19 cellular contexts compared by ENCODE assay signal in the genomic region with DNA sequence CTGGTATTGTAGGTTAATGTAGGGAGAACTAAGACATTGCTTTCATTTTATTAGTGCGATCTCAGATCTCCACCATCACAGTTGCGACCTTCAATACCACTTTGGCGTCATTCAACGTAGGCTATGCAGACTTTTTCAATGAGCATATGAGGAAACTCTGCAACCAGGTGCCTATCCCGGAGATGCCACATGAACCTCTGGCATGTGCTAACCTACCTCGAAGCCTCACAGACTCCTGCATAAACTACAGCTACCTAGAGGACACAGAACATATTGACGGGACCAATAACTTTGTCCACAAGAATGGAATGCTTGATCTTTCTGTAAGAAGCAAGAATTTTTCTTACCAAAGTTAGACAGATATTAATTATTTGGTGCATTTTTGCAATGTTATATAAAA. TPM values are rescaled to one million over a fixed set of nuclear protein-coding genes. Genes with fewer than 3 reads are reported as not detected.
DNase-seq lines count a peak whose midpoint lies in the region; ATAC-seq, FAIRE-seq and TF ChIP-seq lines count a peak whose summit lies in the region.
"Had no signal": no experiment of that assay in that cellular context is flagged by ENCODE, and none has a peak within 500 bp of the region (broad histone marks: within the 10 kb centered on the region; RNA-seq: fewer than 3 reads in every experiment).

No MANE protein-coding gene starts in this region.

- no peaks in the 10 kb centered on the region for H3F3A ChIP-seq in neural progenitor cell (ENCODE audit: low read depth)

- no peaks in the 10 kb centered on the region for H3K36me3 Mint-ChIP-seq in astrocyte (ENCODE audit: low read depth, unreplicated experiment)
- H3K36me3 Mint-ChIP-seq in neural progenitor cell: peaks cover 9% of the 10 kb centered on the region
- H3K36me3 Mint-ChIP-seq: CD4-positive, CD25-positive, alpha-beta regulatory T cell; CD8-positive, alpha-beta T cell had no signal

- peak; percentile 52 for FAIRE-seq in astrocyte (lab: Jason Lieb, UNC)
- FAIRE-seq: G401.6, GM12892 had no signal

- H3K79me2 ChIP-seq in astrocyte (ENCODE audit: insufficient read depth, low read length): no peaks in the 10 kb centered on the region
- no peaks in the 10 kb centered on the region for H3K79me2 ChIP-seq in neural progenitor cell (ENCODE audit: low read depth)

- H4K20me1 ChIP-seq in astrocyte (ENCODE audit: insufficient read depth, low read length): no peaks in the 10 kb centered on the region
- H4K20me1 ChIP-seq in neural progenitor cell (ENCODE audit: low read depth): no peaks in the 10 kb centered on the region
- H4K20me1 ChIP-seq: BLaER1 had no signal

- H3K4me1 ChIP-seq in HUES48 (ENCODE audit: control insufficient read depth, insufficient read depth, low read length): peaks cover 24% of the 10 kb centered on the region
- H3K4me1 ChIP-seq in astrocyte (ENCODE audit: insufficient read depth, low read length): no peaks in the 10 kb centered on the region
- H3K4me1 ChIP-seq in iPS-20b (ENCODE audit: insufficient read depth, low read length): peaks cover 16% of the 10 kb centered on the region; the same call in 1 of the 2 replicates
- H3K4me1 ChIP-seq in neural progenitor cell: peaks cover 15% of the 10 kb centered on the region
- H3K4me1 ChIP-seq: BLaER1, Caco-2, HAP-1 had no signal

- H3K27ac ChIP-seq in HUES48 (ENCODE audit: low read depth, low read length) (peak overlapping the region; percentile 85), astrocyte (ENCODE audit: low read depth, low read length) (no peak overlapping the region), iPS-20b (ENCODE audit: low read length) (peak overlapping the region; percentile 28), neural progenitor cell (no peak overlapping the region)
- H3K27ac ChIP-seq: BLaER1, C4-2B had no signal

- H3K9ac ChIP-seq in HUES48 (ENCODE audit: low read depth, low read length): no peak overlapping the region
- no peak overlapping the region for H3K9ac ChIP-seq in astrocyte (ENCODE audit: low read length)
- H3K9ac ChIP-seq in iPS-20b (ENCODE audit: low read depth, low read length): peak overlapping the region; percentile 4; the same call in 1 of the 2 replicates
- H3K9ac ChIP-seq in neural progenitor cell: no peak overlapping the region
- H3K9ac ChIP-seq: BLaER1 had no signal

- H3K4me3 ChIP-seq in HUES48 (ENCODE audit: low read depth, low read length) (no peak overlapping the region), astrocyte (ENCODE audit: insufficient read depth, low read depth, low read length) (no peak overlapping the region), iPS-20b (ENCODE audit: low read length) (no peak overlapping the region), neural progenitor cell (no peak overlapping the region)
- H3K4me3 ChIP-seq: BLaER1, HAP-1 had no signal

- no peaks in the 10 kb centered on the region; the same call in 1 of the 2 replicates for H3K27me3 ChIP-seq in HUES48 (ENCODE audit: control insufficient read depth, insufficient read depth, low read length)
- no peaks in the 10 kb centered on the region for H3K27me3 ChIP-seq in astrocyte (ENCODE audit: insufficient read depth, low read length)
- H3K27me3 ChIP-seq in iPS-20b (ENCODE audit: insufficient read depth, low read length): no peaks in the 10 kb centered on the region
- no peaks in the 10 kb centered on the region for H3K27me3 ChIP-seq in neural progenitor cell
- H3K27me3 ChIP-seq: BLaER1 had no signal

- H3K27me3 Mint-ChIP-seq in astrocyte (ENCODE audit: low read depth, unreplicated experiment): no peaks in the 10 kb centered on the region
- H3K27me3 Mint-ChIP-seq in neural progenitor cell (ENCODE audit: insufficient read depth, low read depth): no peaks in the 10 kb centered on the region
- H3K27me3 Mint-ChIP-seq: B cell; CD4-positive, CD25-positive, alpha-beta regulatory T cell had no signal

- no peak for DNase-seq in astrocyte (ENCODE audit: low read depth)
- no peak for DNase-seq in neural progenitor cell (ENCODE audit: low spot score)
- no peak for DNase-seq in NCI-H2029 treated with DMSO at 0.1 percent for 48 hours (lab: John Stamatoyannopoulos, UW)
- DNase-seq: Caco-2; CD4-positive, CD25-positive, alpha-beta regulatory T cell; CD8-positive, alpha-beta T cell; DMS153; DND-41; HFFc6 had no signal

- TF ChIP-seq CTCF in astrocyte (IDR thresholded peaks at IDR 0.05; ENCODE audit: insufficient read depth, low read depth, low read length) (no peak), neural progenitor cell (IDR thresholded peaks at IDR 0.05) (no peak)

- no peak overlapping the region for H3K4me2 ChIP-seq in astrocyte (ENCODE audit: low read length)
- no peak overlapping the region for H3K4me2 ChIP-seq in neural progenitor cell
- H3K4me2 ChIP-seq: BLaER1 had no signal

- H3K4me3 Mint-ChIP-seq in astrocyte (ENCODE audit: unreplicated experiment): no peak overlapping the region
- H3K4me3 Mint-ChIP-seq in neural progenitor cell: no peak overlapping the region
- H3K4me3 Mint-ChIP-seq: B cell; CD4-positive, CD25-positive, alpha-beta regulatory T cell; CD8-positive, alpha-beta T cell; HFFc6 had no signal

- H3K9me3 Mint-ChIP-seq in astrocyte (ENCODE audit: unreplicated experiment) (peaks cover 2% of the 10 kb centered on the region), neural progenitor cell (no peaks in the 10 kb centered on the region)

- H3K4me1 Mint-ChIP-seq in astrocyte (ENCODE audit: low read depth, unreplicated experiment): no peaks in the 10 kb centered on the region
- H3K4me1 Mint-ChIP-seq in neural progenitor cell: peaks cover 6% of the 10 kb centered on the region
- H3K4me1 Mint-ChIP-seq: B cell; CD4-positive, CD25-positive, alpha-beta regulatory T cell had no signal

- H2AFZ ChIP-seq in astrocyte (ENCODE audit: low read depth, low read length): no peak overlapping the region
- no peak overlapping the region for H2AFZ ChIP-seq in neural progenitor cell (replicated peaks)

- ATAC-seq in HG03280 (IDR thresholded peaks at IDR 0.05; ENCODE audit: unreplicated experiment): no peak
- ATAC-seq: CD8-positive, alpha-beta T cell had no signal

- H3K36me3 ChIP-seq in HUES48 (ENCODE audit: control insufficient read depth, insufficient read depth, low read length): no peaks in the 10 kb centered on the region
- H3K36me3 ChIP-seq in astrocyte (ENCODE audit: insufficient read depth, low read length): no peaks in the 10 kb centered on the region
- no peaks in the 10 kb centered on the region for H3K36me3 ChIP-seq in iPS-20b (ENCODE audit: insufficient read depth, low read depth, low read length)
- H3K36me3 ChIP-seq in neural progenitor cell: no peaks in the 10 kb centered on the region
- H3K36me3 ChIP-seq: BLaER1, HAP-1 had no signal

- H3K27ac Mint-ChIP-seq in astrocyte (ENCODE audit: unreplicated experiment): no peak overlapping the region
- H3K27ac Mint-ChIP-seq in neural progenitor cell: no peak overlapping the region
- H3K27ac Mint-ChIP-seq: B cell; CD4-positive, CD25-positive, alpha-beta regulatory T cell; CD8-positive, alpha-beta T cell; HFFc6 had no signal

- H3K9me3 ChIP-seq in HUES48 (ENCODE audit: control insufficient read depth, insufficient read depth, low read length) (peaks cover 4% of the 10 kb centered on the region), astrocyte (ENCODE audit: insufficient read depth, low read depth, low read length) (no peaks in the 10 kb centered on the region), iPS-20b (ENCODE audit: insufficient read depth, low read depth, low read length) (peaks cover 7% of the 10 kb centered on the region; the same call in 1 of the 2 replicates), neural progenitor cell (ENCODE audit: low read depth) (no peaks in the 10 kb centered on the region)
- H3K9me3 ChIP-seq: BLaER1, Caco-2, HAP-1 had no signal

RNA-seq across cellular contexts. Expression of a gene that starts 47.3 kb away (rescaled TPM):
- total RNA-seq in astrocyte (0.27 and 0.38 TPM in 2 replicates), neural progenitor cell (ENCODE audit: low replicate concordance) (0.93 and 1.9 TPM in 2 replicates)
- total RNA-seq: B cell; Caco-2; CD4-positive, CD25-positive, alpha-beta regulatory T cell; CD8-positive, alpha-beta T cell; H4; HFFc6 had no signal

Comparison
In these comparisons a context has a peak if more than half of its experiments do, and no peak if none do; other contexts are left out.
1. H3K27ac ChIP-seq: peak in HUES48 (single experiment) and iPS-20b (single experiment); none in astrocyte (single experiment) and neural progenitor cell (single experiment).